8 cellular contexts compared by ENCODE assay signal in genomic region chr1:27418326-27418761, GRCh38. TPM values are rescaled to one million over a fixed set of nuclear protein-coding genes. Genes with fewer than 3 reads are reported as not detected.
DNase-seq lines count a peak whose midpoint lies in the region; ATAC-seq and TF ChIP-seq lines count a peak whose summit lies in the region.

No MANE protein-coding gene starts in this region.

- no peak for TF ChIP-seq CTCF in foreskin keratinocyte (conservative IDR thresholded peaks at IDR 0.05)
- TF ChIP-seq CTCF in osteoblast (IDR thresholded peaks at IDR 0.05; ENCODE audit: extremely low read depth, low read depth, low read length), result no peak

- H3K4me2 ChIP-seq in osteoblast (ENCODE audit: insufficient read depth, low read length), result peak overlapping the region; percentile 57

- H3K36me3 ChIP-seq in osteoblast (ENCODE audit: insufficient read depth, low read length), result peaks cover 47% of the 10 kb centered on the region

- no peaks in the 10 kb centered on the region for H4K20me1 ChIP-seq in osteoblast (ENCODE audit: insufficient read depth, low read length)

- CTCF ChIA-PET in activated CD8-positive, alpha-beta memory T cell treated with anti-CD3 and anti-CD28 coated beads, Interleukin-2, amount 10 ng/mL, durations not matched to agents 7 days and 5 days (lab: Charles Lee), result interaction anchor here (0.8 to 1.4 kb wide), 9 partner anchors 18 to 243 kb away, joined by 3 to 6 read pairs (median 3); partner anchors contain the start of gene WASF2

- H3K9me3 ChIP-seq in osteoblast (ENCODE audit: low read depth, low read length), result no peaks in the 10 kb centered on the region

- peaks cover 64% of the 10 kb centered on the region for H3K79me2 ChIP-seq in osteoblast (ENCODE audit: insufficient read depth, low read length)

- no peak overlapping the region for H3K4me3 ChIP-seq in osteoblast (ENCODE audit: insufficient read depth, low read length)

- peak overlapping the region; percentile 89 for H3K27ac Mint-ChIP-seq in activated CD8-positive, alpha-beta memory T cell treated with anti-CD3 and anti-CD28 coated beads, Interleukin-2, amount 10 ng/mL, durations not matched to agents 7 days and 5 days
- peak overlapping the region; percentile 92 for H3K27ac Mint-ChIP-seq in activated T-cell treated with anti-CD3 and anti-CD28 coated beads, Interleukin-2, amount 50 U/mL, for 72 hours

- H3K9me3 Mint-ChIP-seq in activated CD8-positive, alpha-beta memory T cell treated with anti-CD3 and anti-CD28 coated beads, Interleukin-2, amount 10 ng/mL, durations not matched to agents 7 days and 5 days (ENCODE audit: low read depth), result no peaks in the 10 kb centered on the region
- H3K9me3 Mint-ChIP-seq in activated T-cell treated with anti-CD3 and anti-CD28 coated beads, Interleukin-2, amount 50 U/mL, for 72 hours, result no peaks in the 10 kb centered on the region

- H3K4me1 Mint-ChIP-seq in activated CD8-positive, alpha-beta memory T cell treated with anti-CD3 and anti-CD28 coated beads, Interleukin-2, amount 10 ng/mL, durations not matched to agents 7 days and 5 days, result peaks cover 53% of the 10 kb centered on the region
- H3K4me1 Mint-ChIP-seq in activated T-cell treated with anti-CD3 and anti-CD28 coated beads, Interleukin-2, amount 50 U/mL, for 72 hours (ENCODE audit: low read depth), result peaks cover 64% of the 10 kb centered on the region

- H3K27me3 ChIP-seq in foreskin keratinocyte, result no peaks in the 10 kb centered on the region
- H3K27me3 ChIP-seq in osteoblast (ENCODE audit: insufficient read depth, low read length), result no peaks in the 10 kb centered on the region

- ATAC-seq in activated CD8-positive, alpha-beta memory T cell treated with anti-CD3 and anti-CD28 coated beads, Interleukin-2, amount 10 ng/mL, durations not matched to agents 7 days and 5 days, result peak; percentile 93
- peak; percentile 98 for ATAC-seq in activated T-cell treated with anti-CD3 and anti-CD28 coated beads, Interleukin-2, amount 50 U/mL, for 72 hours (replicated peaks in 1 of 2)
- peak; percentile 57 for ATAC-seq in foreskin keratinocyte

- H3K27ac ChIP-seq in foreskin keratinocyte, result peak overlapping the region; percentile 26
- H3K27ac ChIP-seq in osteoblast (ENCODE audit: low read depth, low read length), result peak overlapping the region; percentile 87

- peaks cover 39% of the 10 kb centered on the region for H3K36me3 Mint-ChIP-seq in activated CD8-positive, alpha-beta memory T cell treated with anti-CD3 and anti-CD28 coated beads, Interleukin-2, amount 10 ng/mL, durations not matched to agents 7 days and 5 days
- peaks cover 7 to 22% of the 10 kb centered on the region in 2 donors for H3K36me3 Mint-ChIP-seq in activated T-cell treated with anti-CD3 and anti-CD28 coated beads, Interleukin-2, amount 50 U/mL, for 72 hours (ENCODE audit: insufficient read depth in 2 of 2)

- H2AFZ ChIP-seq in osteoblast (ENCODE audit: low read length), result peak overlapping the region; percentile 70

- peak; percentile 89 for DNase-seq in activated CD8-positive, alpha-beta memory T cell treated with anti-CD3 and anti-CD28 coated beads, Interleukin-2, amount 10 ng/mL, durations not matched to agents 7 days and 5 days
- DNase-seq in activated CD8-positive, alpha-beta memory T cell treated with anti-CD3 and anti-CD28 coated beads, Interleukin-2, amount 50 U/mL, for 48 hours, result no peak
- DNase-seq in HS-5 (ENCODE audit: low read depth), result peak; percentile 58
- peak; percentile 82 to 88 for DNase-seq in activated T-cell treated with anti-CD3 and anti-CD28 coated beads, Interleukin-2, amount 50 U/mL, for 72 hours
- peak in 1 of 2 donors; percentile 59 for DNase-seq in foreskin keratinocyte
- peak; percentile 94 for DNase-seq in osteoblast (ENCODE audit: insufficient read length, low spot score, missing footprints)
- DNase-seq in NK-92 treated with Interleukin-12 subunit alpha and Interleukin-12 subunit beta, amount 100 ng/mL, for 24 hours (lab: John Stamatoyannopoulos, UW), result no peak
- no peak for DNase-seq in effector CD4-positive, alpha-beta T cell

- H3K4me1 ChIP-seq in foreskin keratinocyte (peaks cover 7% of the 10 kb centered on the region), osteoblast (ENCODE audit: insufficient read depth, low read length) (peaks cover 19% of the 10 kb centered on the region)

- no peak overlapping the region for H3K4me3 Mint-ChIP-seq in activated CD8-positive, alpha-beta memory T cell treated with anti-CD3 and anti-CD28 coated beads, Interleukin-2, amount 10 ng/mL, durations not matched to agents 7 days and 5 days
- H3K4me3 Mint-ChIP-seq in activated T-cell treated with anti-CD3 and anti-CD28 coated beads, Interleukin-2, amount 50 U/mL, for 72 hours, result peak overlapping the region; percentile 6 to 82

- no peaks in the 10 kb centered on the region for H3K27me3 Mint-ChIP-seq in activated CD8-positive, alpha-beta memory T cell treated with anti-CD3 and anti-CD28 coated beads, Interleukin-2, amount 10 ng/mL, durations not matched to agents 7 days and 5 days
- no peaks in the 10 kb centered on the region for H3K27me3 Mint-ChIP-seq in activated T-cell treated with anti-CD3 and anti-CD28 coated beads, Interleukin-2, amount 50 U/mL, for 72 hours (ENCODE audit: low read depth)

RNA-seq across cellular contexts. Expression of gene GPR3, which starts 25.9 kb away (rescaled TPM):
- under 1 TPM; 0.44 to 0.49 TPM for total RNA-seq in activated CD8-positive, alpha-beta memory T cell treated with anti-CD3 and anti-CD28 coated beads, Interleukin-2, amount 10 ng/mL, durations not matched to agents 7 days and 5 days
- under 1 TPM; 0.81 to 0.91 TPM for total RNA-seq in activated T-cell treated with anti-CD3 and anti-CD28 coated beads, Interleukin-2, amount 50 U/mL, for 72 hours
- total RNA-seq in foreskin keratinocyte, result 1.9 and 2.4 TPM in 2 replicates
- 2.4 and 2.9 TPM in 2 replicates for polyA plus RNA-seq in foreskin keratinocyte
- total RNA-seq in osteoblast, result under 0.01 and 0.36 TPM in 2 replicates

RNA-seq across cellular contexts. Expression of gene CD164L2, which starts 35.2 kb away (rescaled TPM):
- total RNA-seq in activated CD8-positive, alpha-beta memory T cell treated with anti-CD3 and anti-CD28 coated beads, Interleukin-2, amount 10 ng/mL, durations not matched to agents 7 days and 5 days, result not detected
- not detected for total RNA-seq in activated T-cell treated with anti-CD3 and anti-CD28 coated beads, Interleukin-2, amount 50 U/mL, for 72 hours
- total RNA-seq in foreskin keratinocyte (1.7 and 2.7 TPM in 2 replicates), osteoblast (not detected in 2 replicates)
- polyA plus RNA-seq in foreskin keratinocyte, result 3.2 and 4.5 TPM in 2 replicates

RNA-seq across cellular contexts. Expression of gene FCN3, which starts 43.7 kb away (rescaled TPM):
- not detected for total RNA-seq in activated CD8-positive, alpha-beta memory T cell treated with anti-CD3 and anti-CD28 coated beads, Interleukin-2, amount 10 ng/mL, durations not matched to agents 7 days and 5 days
- not detected for total RNA-seq in activated T-cell treated with anti-CD3 and anti-CD28 coated beads, Interleukin-2, amount 50 U/mL, for 72 hours
- total RNA-seq in foreskin keratinocyte (not detected in 2 replicates), osteoblast (not detected in 2 replicates)
- polyA plus RNA-seq in foreskin keratinocyte, result 0.11 and 0.12 TPM in 2 replicates

RNA-seq across cellular contexts. Expression of gene MAP3K6, which starts 51.6 kb away (rescaled TPM):
- 10 to 100 TPM in 1 of 2 experiments, 1 to 10 TPM in 1; 7.4 to 10.6 TPM for total RNA-seq in activated CD8-positive, alpha-beta memory T cell treated with anti-CD3 and anti-CD28 coated beads, Interleukin-2, amount 10 ng/mL, durations not matched to agents 7 days and 5 days
- 10 to 100 TPM in 1 of 2 donors, 1 to 10 TPM in 1; 8.3 to 10.4 TPM for total RNA-seq in activated T-cell treated with anti-CD3 and anti-CD28 coated beads, Interleukin-2, amount 50 U/mL, for 72 hours
- total RNA-seq in foreskin keratinocyte (43.3 and 44.7 TPM in 2 replicates), osteoblast (25.7 and 29.8 TPM in 2 replicates)
- 41.0 and 44.0 TPM in 2 replicates for polyA plus RNA-seq in foreskin keratinocyte

Comparison
In these comparisons a context has a peak if more than half of its experiments do, and no peak if none do; other contexts are left out.
1. DNase-seq: peak in activated CD8-positive, alpha-beta memory T cell treated with anti-CD3 and anti-CD28 coated beads, Interleukin-2, amount 10 ng/mL, durations not matched to agents 7 days and 5 days (single experiment), HS-5 (single experiment), activated T-cell treated with anti-CD3 and anti-CD28 coated beads, Interleukin-2, amount 50 U/mL, for 72 hours (2 of 2) and osteoblast (single experiment); none in activated CD8-positive, alpha-beta memory T cell treated with anti-CD3 and anti-CD28 coated beads, Interleukin-2, amount 50 U/mL, for 48 hours (single experiment), NK-92 treated with Interleukin-12 subunit alpha and Interleukin-12 subunit beta, amount 100 ng/mL, for 24 hours (single experiment) and effector CD4-positive, alpha-beta T cell (single experiment).
2. Peak in every context shown above with its lines, with median percentiles within 50 percentile points of each other: ATAC-seq.